12 cellular contexts compared by ENCODE assay signal in genomic region chr12:108700833-108701450, GRCh38. TPM values are rescaled to one million over a fixed set of nuclear protein-coding genes. Genes with fewer than 3 reads are reported as not detected.
DNase-seq lines count a peak whose midpoint lies in the region; FAIRE-seq and TF ChIP-seq lines count a peak whose summit lies in the region.
"Had no signal": no experiment of that assay in that cellular context is flagged by ENCODE, and none has a peak within 500 bp of the region (broad histone marks: within the 10 kb centered on the region; RNA-seq: fewer than 3 reads in every experiment).

No MANE protein-coding gene starts in this region.

- no peak overlapping the region; a peak in 1 of 4 replicates for H3K4me2 ChIP-seq in H1 (ENCODE audit: insufficient read depth in 1 of 2, low read depth in 2 of 2, low read length in 2 of 2)

- TF ChIP-seq CTCF in H1 (IDR thresholded peaks at IDR 0.05; ENCODE audit: control extremely low read depth in 1 of 3, insufficient read depth in 1 of 3, low read depth in 1 of 3, low read length in 3 of 3) (no peak), mesothelial cell of epicardium (IDR thresholded peaks at IDR 0.05; ENCODE audit: unreplicated experiment) (no peak), tibial artery (IDR thresholded peaks at IDR 0.05) (no peak)

- H3K79me1 ChIP-seq in H1 (ENCODE audit: low read depth, low read length): peaks cover 8% of the 10 kb centered on the region; the same call in 1 of the 2 replicates

- H3K27ac Mint-ChIP-seq in mesothelial cell of epicardium: peak overlapping the region; percentile 91
- H3K27ac Mint-ChIP-seq: activated naive CD8-positive, alpha-beta T cell treated with anti-CD3 and anti-CD28 coated beads, Interleukin-2, amount 10 ng/mL, durations not matched to agents 7 days and 5 days; T-helper 1 cell treated with Interleukin-12 subunit alpha and Interleukin-12 subunit beta and Interleukin-4 antibody, amounts not matched to agents 30 μg/mL and 1 μg/mL, for 36 hours had no signal

- POLR2A ChIA-PET in H1 (lab: Charles Lee; ENCODE audit: partially characterized antibody): interaction anchor here (1.0 to 1.7 kb wide), 2 partner anchors 10 to 30 kb away, joined by 3 to 10 read pairs; no protein-coding TSS in a partner anchor

- H3K18ac ChIP-seq in H1 (ENCODE audit: extremely low read depth, low read length): no peak overlapping the region

- H3K23ac ChIP-seq in H1 (ENCODE audit: insufficient read length): no peak overlapping the region

- H3K4me1 ChIP-seq in H1 (replicated peaks in 1 of 4; ENCODE audit: control insufficient read depth in 3 of 4, insufficient read depth in 4 of 4, low read length in 3 of 4) (peaks cover 6 to 17% (median 12%) of the 10 kb centered on the region in 4 experiments; a peak in 6 of 7 replicates), tibial artery (peaks cover 0 to 99% (median 58%) of the 10 kb centered on the region in 4 donors)

- no peak for FAIRE-seq in H1 (lab: Jason Lieb, UNC)

- no peak for TF ChIP-seq RAD21 in H1 (IDR thresholded peaks at IDR 0.05 in 1 of 2, conservative IDR thresholded peaks at IDR 0.05 in 1 of 2; ENCODE audit: low read depth in 2 of 2, low read length in 2 of 2)

- 0 out of 2 replicates have a peak overlapping the region, but pooled peaks have one; percentile 19 for H2BK5ac ChIP-seq in H1 (ENCODE audit: low read depth, low read length)

- intact Hi-C loops in tibial artery (cut with DNase I; ENCODE audit: low total_unique reads): no loop called here

- no peaks in the 10 kb centered on the region for H3K23me2 ChIP-seq in H1 (ENCODE audit: low read depth, low read length)

- H3K14ac ChIP-seq in H1 (ENCODE audit: insufficient read length): no peak overlapping the region

- no peak overlapping the region for H3K56ac ChIP-seq in H1 (replicated peaks; ENCODE audit: insufficient read length, low read depth, low read length)

- DNase-seq in NCI-H2171 treated with DMSO at 0.1 percent for 48 hours (lab: John Stamatoyannopoulos, UW) (peak; percentile 88), H1 (ENCODE audit: low read depth in 1 of 2, low spot score in 2 of 2) (no peak), mesothelial cell of epicardium (ENCODE audit: low spot score in 2 of 2, unreplicated experiment in 2 of 2) (no peak), tibial artery (no peak), T1000 (lab: John Stamatoyannopoulos, UW) (no peak), NCI-H446 (lab: John Stamatoyannopoulos, UW) (no peak), OCI-M1 (lab: John Stamatoyannopoulos, UW) (no peak), putamen (ENCODE audit: low spot score) (no peak)
- DNase-seq: activated naive CD8-positive, alpha-beta T cell treated with anti-CD3 and anti-CD28 coated beads, Interleukin-2, amount 10 ng/mL, durations not matched to agents 7 days and 5 days; DMS153; ovary had no signal

- 90% methylated on average over 10 of the region's 10 CpGs; no CpG with 5 or more reads in 1 of the 2 experiments for WGBS in H1 (ENCODE audit: extremely low coverage in 1 of 2, insufficient coverage in 1 of 2, insufficient read length in 1 of 2, insufficient replicate concordance in 2 of 2, low coverage in 1 of 2, low lambda C conversion rate in 2 of 2, missing lambda C conversion rate in 1 of 2), 2 experiments

- no peak overlapping the region for H2AFZ ChIP-seq in H1 (ENCODE audit: low read length)

- no peak overlapping the region for H2BK15ac ChIP-seq in H1 (ENCODE audit: low read length)

- H3K4me3 ChIP-seq in H1 (ENCODE audit: extremely low read depth in 1 of 4, insufficient read depth in 2 of 4, low read depth in 3 of 4, low read length in 4 of 4): no peak overlapping the region
- peak overlapping the region; percentile 17 to 22 for H3K4me3 ChIP-seq in tibial artery
- H3K4me3 ChIP-seq: ovary had no signal

- peaks cover 6 to 18% of the 10 kb centered on the region in 2 experiments for H4K20me1 ChIP-seq in H1 (replicated peaks in 1 of 2; ENCODE audit: control insufficient read depth in 1 of 2, insufficient read depth in 2 of 2, low read length in 2 of 2)

- TF ChIP-seq POLR2A in H1 (IDR thresholded peaks at IDR 0.05; ENCODE audit: control extremely low read depth in 1 of 2, low read depth in 2 of 2, low read length in 2 of 2): no peak

- H3K36me3 Mint-ChIP-seq in mesothelial cell of epicardium: peaks cover 15% of the 10 kb centered on the region

- no peaks in the 10 kb centered on the region for H3K27me3 Mint-ChIP-seq in mesothelial cell of epicardium (ENCODE audit: low read depth)
- H3K27me3 Mint-ChIP-seq: activated naive CD8-positive, alpha-beta T cell treated with anti-CD3 and anti-CD28 coated beads, Interleukin-2, amount 10 ng/mL, durations not matched to agents 7 days and 5 days had no signal

- no peak overlapping the region for H3K4ac ChIP-seq in H1 (replicated peaks; ENCODE audit: insufficient read length, low read depth, low read length)

- H3K4me3 Mint-ChIP-seq in mesothelial cell of epicardium: peak overlapping the region; percentile 35
- H3K4me3 Mint-ChIP-seq: activated naive CD8-positive, alpha-beta T cell treated with anti-CD3 and anti-CD28 coated beads, Interleukin-2, amount 10 ng/mL, durations not matched to agents 7 days and 5 days; T-helper 1 cell treated with Interleukin-12 subunit alpha and Interleukin-12 subunit beta and Interleukin-4 antibody, amounts not matched to agents 30 μg/mL and 1 μg/mL, for 36 hours had no signal

- H3K27ac ChIP-seq in H1 (ENCODE audit: low read depth, low read length) (no peak overlapping the region), tibial artery (peak overlapping the region; percentile 79 to 94)

- no peaks in the 10 kb centered on the region for H3K9me3 ChIP-seq in H1 (ENCODE audit: insufficient read depth in 2 of 2, low read depth in 1 of 2, low read length in 1 of 2)
- H3K9me3 ChIP-seq in tibial artery: no peaks in the 10 kb centered on the region
- H3K9me3 ChIP-seq: ovary had no signal

- CTCF ChIA-PET in H1 (lab: Charles Lee; ENCODE audit: partially characterized antibody): interaction anchor here (0.8 to 2.5 kb wide), 3 partner anchors 14 to 35 kb away, joined by 3 to 8 read pairs (median 4); no protein-coding TSS in a partner anchor

- no peaks in the 10 kb centered on the region for H3K9me3 Mint-ChIP-seq in mesothelial cell of epicardium
- H3K9me3 Mint-ChIP-seq: activated naive CD8-positive, alpha-beta T cell treated with anti-CD3 and anti-CD28 coated beads, Interleukin-2, amount 10 ng/mL, durations not matched to agents 7 days and 5 days; T-helper 1 cell treated with Interleukin-12 subunit alpha and Interleukin-12 subunit beta and Interleukin-4 antibody, amounts not matched to agents 30 μg/mL and 1 μg/mL, for 36 hours had no signal

- no peak overlapping the region for H4K8ac ChIP-seq in H1 (ENCODE audit: extremely low read depth, insufficient read depth, low read length)

- no peak for TF ChIP-seq EP300 in H1 (IDR thresholded peaks at IDR 0.05; ENCODE audit: borderline replicate concordance in 1 of 2, low read depth in 2 of 2, low read length in 2 of 2)

- no peak overlapping the region for H4K91ac ChIP-seq in H1 (replicated peaks; ENCODE audit: insufficient read length, low read length)

- H3K4me1 Mint-ChIP-seq in mesothelial cell of epicardium: peaks cover 77% of the 10 kb centered on the region

- no peak overlapping the region for H2BK12ac ChIP-seq in H1 (ENCODE audit: low read depth, low read length)

- H3K27me3 ChIP-seq in H1 (replicated peaks in 1 of 4; ENCODE audit: control insufficient read depth in 3 of 4, extremely low read depth in 1 of 4, insufficient read depth in 3 of 4, low read length in 3 of 4) (no peaks in the 10 kb centered on the region), tibial artery (no peaks in the 10 kb centered on the region)
- H3K27me3 ChIP-seq: ovary had no signal

- H3K36me3 ChIP-seq in H1 (ENCODE audit: control insufficient read depth in 2 of 4, insufficient read depth in 4 of 4, low read length in 3 of 4) (peaks cover 3 to 16% (median 10%) of the 10 kb centered on the region in 4 experiments; a peak in 5 of 8 replicates), tibial artery (peaks cover 18 to 26% (median 22%) of the 10 kb centered on the region in 3 donors)
- H3K36me3 ChIP-seq: ovary had no signal

- no peak overlapping the region for H2BK120ac ChIP-seq in H1 (replicated peaks; ENCODE audit: low read depth, low read length)

- no peak overlapping the region for H2AK5ac ChIP-seq in H1 (ENCODE audit: low read depth, low read length)

- no peak overlapping the region for H4K5ac ChIP-seq in H1 (ENCODE audit: insufficient read length, low read depth, low read length)

- H2BK20ac ChIP-seq in H1 (ENCODE audit: low read length): no peak overlapping the region

- no peak overlapping the region for H3K9ac ChIP-seq in H1 (replicated peaks in 1 of 4; ENCODE audit: extremely low read depth in 1 of 4, low read depth in 3 of 4, low read length in 3 of 4)

- H3K79me2 ChIP-seq in H1 (ENCODE audit: control insufficient read depth in 1 of 2, insufficient read depth in 2 of 2, low read length in 2 of 2): peaks cover 0 to 66% of the 10 kb centered on the region in 2 experiments; a peak in 2 of 4 replicates

TF ChIP-seq in H1, 55 proteins besides CTCF, POLR2A, EP300 and RAD21 (continues in another document):
- TF ChIP-seq BCL11A (IDR thresholded peaks at IDR 0.05; ENCODE audit: low read depth in 2 of 2, low read length in 2 of 2) (no peak), EGR1 (IDR thresholded peaks at IDR 0.05; ENCODE audit: borderline replicate concordance, low read depth, low read length) (no peak), PHF8 (conservative IDR thresholded peaks at IDR 0.05; ENCODE audit: low read depth, low read length) (no peak), GTF2F1 (IDR thresholded peaks at IDR 0.05; ENCODE audit: borderline replicate concordance, low read depth, low read length) (no peak)

RNA-seq across cellular contexts. Expression of gene CORO1C, which starts 30.4 kb away (rescaled TPM):
- total RNA-seq in H1 (2021; fragmentation: NEBNext Ultra II Directional; extraction: Animal tissue kit (Norgen Biotek cat#: 25700)): 120 and 130 TPM in 2 replicates
- 71.7 and 72.7 TPM in 2 replicates for polyA plus RNA-seq in H1 (2011; rRNA removed)
- polyA plus RNA-seq in H1 (2011; cell fraction: cytosol; rRNA removed): 77.4 TPM
- polyA plus RNA-seq in H1 (2011; cell fraction: nucleus; rRNA removed): 64.4 TPM
- 74.9 to 102 TPM (median 86.3 TPM) in 4 replicates for polyA plus RNA-seq in H1 (2012, experiment 1 of 2)
- 7.2 TPM for polyA plus RNA-seq in H1 (2012, experiment 2 of 2)
- 67.3 TPM for polyA plus RNA-seq in H1 (2013, experiment 1 of 2)
- 69.1 TPM for polyA plus RNA-seq in H1 (2013, experiment 2 of 2)
- 378 and 431 TPM in 2 replicates for polyA minus RNA-seq in H1 (2011; rRNA and poly(A)+ RNA removed)
- polyA minus RNA-seq in H1 (2011; cell fraction: cytosol; rRNA and poly(A)+ RNA removed): 104 TPM
- polyA minus RNA-seq in H1 (2011; cell fraction: nucleus; rRNA and poly(A)+ RNA removed): 107 TPM
- 61.8 to 65.3 TPM (median 64.8 TPM) in 3 replicates for total RNA-seq in mesothelial cell of epicardium

Comparison
In these comparisons a context has a peak if more than half of its experiments do, and no peak if none do; other contexts are left out.
1. H3K4me3 ChIP-seq: peak in tibial artery (2 of 2); none in H1 (0 of 4).